In the genomic region with DNA sequence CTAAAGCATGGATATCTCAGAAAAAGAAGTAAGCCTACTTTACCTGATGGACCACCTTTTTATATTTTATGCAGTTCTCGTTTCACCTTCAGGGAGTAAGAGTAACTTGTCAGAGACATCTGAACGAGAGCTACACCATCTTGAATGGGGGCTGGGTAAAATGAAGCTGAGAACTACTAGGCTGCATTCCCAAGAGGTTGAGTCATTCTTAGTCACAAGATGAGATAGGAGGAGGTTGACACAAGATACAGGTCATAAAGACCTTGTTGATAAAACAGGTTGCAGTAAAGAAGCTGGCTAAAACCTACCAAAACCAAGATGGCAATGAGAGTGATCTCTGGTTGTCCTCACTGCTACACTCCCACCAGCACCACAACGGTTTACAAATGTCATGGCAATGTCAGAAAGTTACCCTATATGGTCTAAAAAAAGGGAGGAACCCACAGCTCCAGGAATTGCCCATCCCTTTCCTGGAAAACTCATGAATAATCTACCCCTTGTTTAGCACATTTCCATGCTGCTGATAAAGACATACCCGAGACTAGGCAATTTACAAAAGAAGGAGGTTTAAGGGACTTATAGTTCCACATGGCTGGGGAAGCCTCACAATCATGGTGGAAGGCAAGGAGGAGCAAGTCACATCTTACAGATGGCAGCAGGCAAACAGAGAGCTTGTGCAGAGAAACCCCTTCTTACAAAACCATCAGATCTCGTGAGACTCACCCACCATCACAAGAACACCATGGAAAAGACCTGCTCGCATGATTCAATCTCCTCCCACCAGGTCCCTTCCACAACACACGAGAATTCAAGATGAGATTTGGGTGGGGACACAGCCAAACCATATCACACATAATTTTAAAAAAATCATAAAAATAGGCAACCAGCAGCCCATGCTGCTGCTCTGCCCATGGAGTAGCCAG, we compare ENCODE assay signal across 1 cellular context.
TF ChIP-seq lines count a peak whose summit lies in the region.

No MANE protein-coding gene starts in this region.

TF ChIP-seq in K562, 482 proteins besides CTCF, POLR2A, EP300 and RAD21 (continued from another document and continues in another):
- TF ChIP-seq, protein P1, sequence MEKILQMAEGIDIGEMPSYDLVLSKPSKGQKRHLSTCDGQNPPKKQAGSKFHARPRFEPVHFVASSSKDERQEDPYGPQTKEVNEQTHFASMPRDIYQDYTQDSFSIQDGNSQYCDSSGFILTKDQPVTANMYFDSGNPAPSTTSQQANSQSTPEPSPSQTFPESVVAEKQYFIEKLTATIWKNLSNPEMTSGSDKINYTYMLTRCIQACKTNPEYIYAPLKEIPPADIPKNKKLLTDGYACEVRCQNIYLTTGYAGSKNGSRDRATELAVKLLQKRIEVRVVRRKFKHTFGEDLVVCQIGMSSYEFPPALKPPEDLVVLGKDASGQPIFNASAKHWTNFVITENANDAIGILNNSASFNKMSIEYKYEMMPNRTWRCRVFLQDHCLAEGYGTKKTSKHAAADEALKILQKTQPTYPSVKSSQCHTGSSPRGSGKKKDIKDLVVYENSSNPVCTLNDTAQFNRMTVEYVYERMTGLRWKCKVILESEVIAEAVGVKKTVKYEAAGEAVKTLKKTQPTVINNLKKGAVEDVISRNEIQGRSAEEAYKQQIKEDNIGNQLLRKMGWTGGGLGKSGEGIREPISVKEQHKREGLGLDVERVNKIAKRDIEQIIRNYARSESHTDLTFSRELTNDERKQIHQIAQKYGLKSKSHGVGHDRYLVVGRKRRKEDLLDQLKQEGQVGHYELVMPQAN (IDR thresholded peaks at IDR 0.05; ENCODE audit: borderline replicate concordance), result no peak
- TF ChIP-seq, protein P2, sequence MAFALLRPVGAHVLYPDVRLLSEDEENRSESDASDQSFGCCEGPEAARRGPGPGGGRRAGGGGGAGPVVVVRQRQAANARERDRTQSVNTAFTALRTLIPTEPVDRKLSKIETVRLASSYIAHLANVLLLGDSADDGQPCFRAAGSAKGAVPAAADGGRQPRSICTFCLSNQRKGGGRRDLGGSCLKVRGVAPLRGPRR (CRISPR knock-in tag; IDR thresholded peaks at IDR 0.05), result peak; percentile 93
- TF ChIP-seq ZC3H11A (IDR thresholded peaks at IDR 0.05; ENCODE audit: low read depth, low read length), result no peak
- no peak; the same call in none of the 2 replicates for TF ChIP-seq TCF3 (CRISPR knock-in tag; IDR thresholded peaks at IDR 0.05)
- TF ChIP-seq, protein P3, sequence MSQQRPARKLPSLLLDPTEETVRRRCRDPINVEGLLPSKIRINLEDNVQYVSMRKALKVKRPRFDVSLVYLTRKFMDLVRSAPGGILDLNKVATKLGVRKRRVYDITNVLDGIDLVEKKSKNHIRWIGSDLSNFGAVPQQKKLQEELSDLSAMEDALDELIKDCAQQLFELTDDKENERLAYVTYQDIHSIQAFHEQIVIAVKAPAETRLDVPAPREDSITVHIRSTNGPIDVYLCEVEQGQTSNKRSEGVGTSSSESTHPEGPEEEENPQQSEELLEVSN (IDR thresholded peaks at IDR 0.05; ENCODE audit: borderline replicate concordance in 1 of 2, extremely low read depth in 1 of 2, insufficient read depth in 1 of 2, insufficient read length in 1 of 2, low read depth in 1 of 2, low read length in 1 of 2, poor library complexity in 1 of 2, severe bottlenecking in 1 of 2), result no peak
- TF ChIP-seq TAF15 (IDR thresholded peaks at IDR 0.05; ENCODE audit: low read depth, low read length), result no peak
- TF ChIP-seq ZNF3 (CRISPR knock-in tag; IDR thresholded peaks at IDR 0.05), result no peak
- peak; percentile 91 for TF ChIP-seq NFXL1 (CRISPR knock-in tag; IDR thresholded peaks at IDR 0.05)
- TF ChIP-seq ZSCAN29 (IDR thresholded peaks at IDR 0.05), result no peak
- TF ChIP-seq RCOR1 (IDR thresholded peaks at IDR 0.05; ENCODE audit: borderline replicate concordance in 1 of 2, low read depth in 2 of 2, low read length in 2 of 2), result no peak
- no peak for TF ChIP-seq FOS (IDR thresholded peaks at IDR 0.05; ENCODE audit: extremely low read depth, insufficient read length)
- peak; percentile 92 for TF ChIP-seq ZBTB17 (CRISPR knock-in tag; IDR thresholded peaks at IDR 0.05)
- TF ChIP-seq ZNF134 (CRISPR knock-in tag; conservative IDR thresholded peaks at IDR 0.05), result peak; percentile 77
- no peak for TF ChIP-seq HOXB6 (CRISPR knock-in tag; IDR thresholded peaks at IDR 0.05; ENCODE audit: borderline replicate concordance)
- no peak for TF ChIP-seq POLR2G (IDR thresholded peaks at IDR 0.05; ENCODE audit: low read depth, low read length)
- TF ChIP-seq, protein P4, sequence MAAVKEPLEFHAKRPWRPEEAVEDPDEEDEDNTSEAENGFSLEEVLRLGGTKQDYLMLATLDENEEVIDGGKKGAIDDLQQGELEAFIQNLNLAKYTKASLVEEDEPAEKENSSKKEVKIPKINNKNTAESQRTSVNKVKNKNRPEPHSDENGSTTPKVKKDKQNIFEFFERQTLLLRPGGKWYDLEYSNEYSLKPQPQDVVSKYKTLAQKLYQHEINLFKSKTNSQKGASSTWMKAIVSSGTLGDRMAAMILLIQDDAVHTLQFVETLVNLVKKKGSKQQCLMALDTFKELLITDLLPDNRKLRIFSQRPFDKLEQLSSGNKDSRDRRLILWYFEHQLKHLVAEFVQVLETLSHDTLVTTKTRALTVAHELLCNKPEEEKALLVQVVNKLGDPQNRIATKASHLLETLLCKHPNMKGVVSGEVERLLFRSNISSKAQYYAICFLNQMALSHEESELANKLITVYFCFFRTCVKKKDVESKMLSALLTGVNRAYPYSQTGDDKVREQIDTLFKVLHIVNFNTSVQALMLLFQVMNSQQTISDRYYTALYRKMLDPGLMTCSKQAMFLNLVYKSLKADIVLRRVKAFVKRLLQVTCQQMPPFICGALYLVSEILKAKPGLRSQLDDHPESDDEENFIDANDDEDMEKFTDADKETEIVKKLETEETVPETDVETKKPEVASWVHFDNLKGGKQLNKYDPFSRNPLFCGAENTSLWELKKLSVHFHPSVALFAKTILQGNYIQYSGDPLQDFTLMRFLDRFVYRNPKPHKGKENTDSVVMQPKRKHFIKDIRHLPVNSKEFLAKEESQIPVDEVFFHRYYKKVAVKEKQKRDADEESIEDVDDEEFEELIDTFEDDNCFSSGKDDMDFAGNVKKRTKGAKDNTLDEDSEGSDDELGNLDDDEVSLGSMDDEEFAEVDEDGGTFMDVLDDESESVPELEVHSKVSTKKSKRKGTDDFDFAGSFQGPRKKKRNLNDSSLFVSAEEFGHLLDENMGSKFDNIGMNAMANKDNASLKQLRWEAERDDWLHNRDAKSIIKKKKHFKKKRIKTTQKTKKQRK (IDR thresholded peaks at IDR 0.05; ENCODE audit: borderline replicate concordance, low read depth, low read length), result no peak
- TF ChIP-seq SIRT6 (IDR thresholded peaks at IDR 0.05; ENCODE audit: low read depth, low read length), result no peak
- no peak for TF ChIP-seq NFATC3 (IDR thresholded peaks at IDR 0.05)
- TF ChIP-seq ZNF311 (CRISPR knock-in tag; IDR thresholded peaks at IDR 0.05), result peak; percentile 98
- no peak for TF ChIP-seq ZNF232 (CRISPR knock-in tag; IDR thresholded peaks at IDR 0.05)
- peak; percentile 100 for TF ChIP-seq ZNF589 (CRISPR knock-in tag; IDR thresholded peaks at IDR 0.05; ENCODE audit: low read depth)
- no peak for TF ChIP-seq NCOR1 (IDR thresholded peaks at IDR 0.05)
- TF ChIP-seq CEBPG (CRISPR knock-in tag; IDR thresholded peaks at IDR 0.05), result no peak
- peak in 1 of 2 experiments; percentile 31; a peak in 1 of 4 replicates for TF ChIP-seq CEBPG (tag; conservative IDR thresholded peaks at IDR 0.05 in 1 of 2, IDR thresholded peaks at IDR 0.05 in 1 of 2)
- TF ChIP-seq TCFL5 (CRISPR knock-in tag; conservative IDR thresholded peaks at IDR 0.05), result peak; percentile 90
- TF ChIP-seq, protein P5, sequence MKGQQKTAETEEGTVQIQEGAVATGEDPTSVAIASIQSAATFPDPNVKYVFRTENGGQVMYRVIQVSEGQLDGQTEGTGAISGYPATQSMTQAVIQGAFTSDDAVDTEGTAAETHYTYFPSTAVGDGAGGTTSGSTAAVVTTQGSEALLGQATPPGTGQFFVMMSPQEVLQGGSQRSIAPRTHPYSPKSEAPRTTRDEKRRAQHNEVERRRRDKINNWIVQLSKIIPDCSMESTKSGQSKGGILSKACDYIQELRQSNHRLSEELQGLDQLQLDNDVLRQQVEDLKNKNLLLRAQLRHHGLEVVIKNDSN (CRISPR knock-in tag; IDR thresholded peaks at IDR 0.05), result no peak
- TF ChIP-seq KLF6 (CRISPR knock-in tag; IDR thresholded peaks at IDR 0.05; ENCODE audit: borderline replicate concordance), result peak; percentile 97
- TF ChIP-seq, protein P6, sequence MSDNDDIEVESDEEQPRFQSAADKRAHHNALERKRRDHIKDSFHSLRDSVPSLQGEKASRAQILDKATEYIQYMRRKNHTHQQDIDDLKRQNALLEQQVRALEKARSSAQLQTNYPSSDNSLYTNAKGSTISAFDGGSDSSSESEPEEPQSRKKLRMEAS (CRISPR knock-in tag; IDR thresholded peaks at IDR 0.05), result no peak
- no peak for TF ChIP-seq XRCC4 (IDR thresholded peaks at IDR 0.05; ENCODE audit: extremely low read depth, insufficient read depth, insufficient read length)
- no peak for TF ChIP-seq HDAC6 (IDR thresholded peaks at IDR 0.05; ENCODE audit: low read depth, low read length)
- TF ChIP-seq SETDB1 (IDR thresholded peaks at IDR 0.05; ENCODE audit: low read length), result no peak
- TF ChIP-seq BDP1 (IDR thresholded peaks at IDR 0.05; ENCODE audit: insufficient read depth, insufficient read length), result no peak
- no peak for TF ChIP-seq CBX8 (IDR thresholded peaks at IDR 0.05; ENCODE audit: borderline replicate concordance, extremely low read depth, low read depth, low read length, poor library complexity, severe bottlenecking)
- TF ChIP-seq, protein P7, sequence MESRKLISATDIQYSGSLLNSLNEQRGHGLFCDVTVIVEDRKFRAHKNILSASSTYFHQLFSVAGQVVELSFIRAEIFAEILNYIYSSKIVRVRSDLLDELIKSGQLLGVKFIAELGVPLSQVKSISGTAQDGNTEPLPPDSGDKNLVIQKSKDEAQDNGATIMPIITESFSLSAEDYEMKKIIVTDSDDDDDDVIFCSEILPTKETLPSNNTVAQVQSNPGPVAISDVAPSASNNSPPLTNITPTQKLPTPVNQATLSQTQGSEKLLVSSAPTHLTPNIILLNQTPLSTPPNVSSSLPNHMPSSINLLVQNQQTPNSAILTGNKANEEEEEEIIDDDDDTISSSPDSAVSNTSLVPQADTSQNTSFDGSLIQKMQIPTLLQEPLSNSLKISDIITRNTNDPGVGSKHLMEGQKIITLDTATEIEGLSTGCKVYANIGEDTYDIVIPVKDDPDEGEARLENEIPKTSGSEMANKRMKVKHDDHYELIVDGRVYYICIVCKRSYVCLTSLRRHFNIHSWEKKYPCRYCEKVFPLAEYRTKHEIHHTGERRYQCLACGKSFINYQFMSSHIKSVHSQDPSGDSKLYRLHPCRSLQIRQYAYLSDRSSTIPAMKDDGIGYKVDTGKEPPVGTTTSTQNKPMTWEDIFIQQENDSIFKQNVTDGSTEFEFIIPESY (CRISPR knock-in tag; IDR thresholded peaks at IDR 0.05), result no peak
- no peak; the same call in 1 of the 2 replicates for TF ChIP-seq ZNF133 (CRISPR knock-in tag; IDR thresholded peaks at IDR 0.05)
- TF ChIP-seq, protein P8, sequence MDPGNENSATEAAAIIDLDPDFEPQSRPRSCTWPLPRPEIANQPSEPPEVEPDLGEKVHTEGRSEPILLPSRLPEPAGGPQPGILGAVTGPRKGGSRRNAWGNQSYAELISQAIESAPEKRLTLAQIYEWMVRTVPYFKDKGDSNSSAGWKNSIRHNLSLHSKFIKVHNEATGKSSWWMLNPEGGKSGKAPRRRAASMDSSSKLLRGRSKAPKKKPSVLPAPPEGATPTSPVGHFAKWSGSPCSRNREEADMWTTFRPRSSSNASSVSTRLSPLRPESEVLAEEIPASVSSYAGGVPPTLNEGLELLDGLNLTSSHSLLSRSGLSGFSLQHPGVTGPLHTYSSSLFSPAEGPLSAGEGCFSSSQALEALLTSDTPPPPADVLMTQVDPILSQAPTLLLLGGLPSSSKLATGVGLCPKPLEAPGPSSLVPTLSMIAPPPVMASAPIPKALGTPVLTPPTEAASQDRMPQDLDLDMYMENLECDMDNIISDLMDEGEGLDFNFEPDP (CRISPR knock-in tag; IDR thresholded peaks at IDR 0.05), result peak; percentile 80; the same call in 1 of the 2 replicates
- no peak for TF ChIP-seq ZNF184 (CRISPR knock-in tag; IDR thresholded peaks at IDR 0.05)
- TF ChIP-seq IFI16 (CRISPR knock-in tag; IDR thresholded peaks at IDR 0.05), result peak; percentile 89
- TF ChIP-seq NFYB (IDR thresholded peaks at IDR 0.05; ENCODE audit: extremely low read depth, insufficient read length), result no peak
- TF ChIP-seq ARNT (IDR thresholded peaks at IDR 0.05), result no peak
- no peak for TF ChIP-seq NR1H2 (CRISPR knock-in tag; IDR thresholded peaks at IDR 0.05)
- no peak for TF ChIP-seq POLR2AphosphoS5 (IDR thresholded peaks at IDR 0.05; ENCODE audit: control insufficient read depth, insufficient read depth, low read depth, low read length)
- no peak for TF ChIP-seq SNIP1 (IDR thresholded peaks at IDR 0.05; ENCODE audit: low read depth)
- no peak for TF ChIP-seq FUS (optimal IDR thresholded peaks at IDR 0.05; ENCODE audit: low read depth, low read length)
- TF ChIP-seq, protein P9, sequence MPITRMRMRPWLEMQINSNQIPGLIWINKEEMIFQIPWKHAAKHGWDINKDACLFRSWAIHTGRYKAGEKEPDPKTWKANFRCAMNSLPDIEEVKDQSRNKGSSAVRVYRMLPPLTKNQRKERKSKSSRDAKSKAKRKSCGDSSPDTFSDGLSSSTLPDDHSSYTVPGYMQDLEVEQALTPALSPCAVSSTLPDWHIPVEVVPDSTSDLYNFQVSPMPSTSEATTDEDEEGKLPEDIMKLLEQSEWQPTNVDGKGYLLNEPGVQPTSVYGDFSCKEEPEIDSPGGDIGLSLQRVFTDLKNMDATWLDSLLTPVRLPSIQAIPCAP (CRISPR knock-in tag; IDR thresholded peaks at IDR 0.05; ENCODE audit: borderline replicate concordance), result no peak
- no peak for TF ChIP-seq U2AF2 (optimal IDR thresholded peaks at IDR 0.05; ENCODE audit: low read depth, low read length)
- TF ChIP-seq SMARCA4 (IDR thresholded peaks at IDR 0.05), result peak; percentile 56; the same call in 1 of the 2 replicates
- TF ChIP-seq FOXA1 (IDR thresholded peaks at IDR 0.05; ENCODE audit: borderline replicate concordance), result no peak
- TF ChIP-seq TFAM (CRISPR knock-in tag; conservative IDR thresholded peaks at IDR 0.05), result no peak
- TF ChIP-seq SP1 (CRISPR knock-in tag; IDR thresholded peaks at IDR 0.05), result no peak
- TF ChIP-seq, protein P10, sequence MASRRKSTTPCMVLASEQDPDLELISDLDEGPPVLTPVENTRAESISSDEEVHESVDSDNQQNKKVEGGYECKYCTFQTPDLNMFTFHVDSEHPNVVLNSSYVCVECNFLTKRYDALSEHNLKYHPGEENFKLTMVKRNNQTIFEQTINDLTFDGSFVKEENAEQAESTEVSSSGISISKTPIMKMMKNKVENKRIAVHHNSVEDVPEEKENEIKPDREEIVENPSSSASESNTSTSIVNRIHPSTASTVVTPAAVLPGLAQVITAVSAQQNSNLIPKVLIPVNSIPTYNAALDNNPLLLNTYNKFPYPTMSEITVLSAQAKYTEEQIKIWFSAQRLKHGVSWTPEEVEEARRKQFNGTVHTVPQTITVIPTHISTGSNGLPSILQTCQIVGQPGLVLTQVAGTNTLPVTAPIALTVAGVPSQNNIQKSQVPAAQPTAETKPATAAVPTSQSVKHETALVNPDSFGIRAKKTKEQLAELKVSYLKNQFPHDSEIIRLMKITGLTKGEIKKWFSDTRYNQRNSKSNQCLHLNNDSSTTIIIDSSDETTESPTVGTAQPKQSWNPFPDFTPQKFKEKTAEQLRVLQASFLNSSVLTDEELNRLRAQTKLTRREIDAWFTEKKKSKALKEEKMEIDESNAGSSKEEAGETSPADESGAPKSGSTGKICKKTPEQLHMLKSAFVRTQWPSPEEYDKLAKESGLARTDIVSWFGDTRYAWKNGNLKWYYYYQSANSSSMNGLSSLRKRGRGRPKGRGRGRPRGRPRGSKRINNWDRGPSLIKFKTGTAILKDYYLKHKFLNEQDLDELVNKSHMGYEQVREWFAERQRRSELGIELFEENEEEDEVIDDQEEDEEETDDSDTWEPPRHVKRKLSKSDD (conservative IDR thresholded peaks at IDR 0.05; ENCODE audit: low read length), result no peak
- TF ChIP-seq GTF2E2 (tag; IDR thresholded peaks at IDR 0.05), result peak; percentile 80
